In the genomic region with DNA sequence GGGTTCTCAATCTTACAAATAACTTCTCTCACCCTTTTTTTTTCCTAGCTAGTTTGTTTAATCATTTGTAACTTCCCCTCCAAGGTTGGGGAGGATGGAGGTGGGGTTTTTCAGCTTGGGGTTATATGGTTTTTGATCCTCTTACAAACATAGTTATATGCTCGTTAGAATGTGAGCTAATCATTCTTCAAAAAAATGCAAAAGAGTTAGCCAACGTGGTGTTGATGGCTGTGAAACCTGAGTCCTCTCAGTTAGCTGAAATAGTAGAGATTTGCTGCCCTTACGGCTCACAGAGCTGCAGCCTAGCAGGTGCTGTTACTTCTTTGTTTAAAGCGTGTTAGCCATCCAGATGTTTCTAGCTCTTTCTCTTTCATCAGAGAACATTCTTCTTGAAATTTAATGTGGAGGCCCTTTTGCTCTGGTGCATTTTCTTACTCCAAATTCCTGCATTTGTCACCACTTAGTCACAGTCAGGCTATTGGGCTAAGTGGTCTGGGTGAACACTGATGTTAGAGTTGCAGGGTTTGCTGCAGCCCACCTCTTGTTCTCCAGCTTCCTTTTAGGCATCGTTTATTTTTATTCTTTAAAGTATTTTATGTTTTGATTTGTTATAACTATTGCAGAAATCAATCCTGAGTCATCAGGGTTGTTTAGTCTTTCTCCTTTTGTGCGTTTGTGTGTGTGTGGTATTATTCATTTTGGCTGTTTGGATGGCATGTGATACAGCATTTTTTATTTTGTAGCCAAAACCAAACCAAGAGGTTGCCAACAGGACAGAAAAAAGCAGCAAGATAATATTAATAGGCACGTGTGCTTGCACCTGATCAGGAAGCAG, we compare ENCODE assay signal across 9 cellular contexts. TPM values are rescaled to one million over a fixed set of nuclear protein-coding genes. Genes with fewer than 3 reads are reported as not detected.
DNase-seq lines count a peak whose midpoint lies in the region; ATAC-seq, FAIRE-seq and TF ChIP-seq lines count a peak whose summit lies in the region.
"Had no signal": no experiment of that assay in that cellular context is flagged by ENCODE, and none has a peak within 500 bp of the region (broad histone marks: within the 10 kb centered on the region; RNA-seq: fewer than 3 reads in every experiment).

No MANE protein-coding gene starts in this region.

- H3K4me1 ChIP-seq in heart right ventricle: peaks cover 8 to 82% (median 64%) of the 10 kb centered on the region in 9 donors

- 56 to 60% methylated on average over 7 of the region's 7 CpGs for WGBS in heart right ventricle, 2 donors

- no peaks in the 10 kb centered on the region for H3K27me3 ChIP-seq in heart right ventricle

- H3K4me3 ChIP-seq in heart right ventricle: no peak overlapping the region

- in situ Hi-C loops in Caki2 (cut with HindIII; ENCODE audit: low pct_unique_long_range_greater_than_20kb, low sequenced_read_pairs): no loop called here

- TF ChIP-seq CTCF in heart right ventricle (IDR thresholded peaks at IDR 0.05) (no peak), D721Med (IDR thresholded peaks at IDR 0.05; ENCODE audit: insufficient read depth, missing control alignments) (no peak)

- H3K36me3 ChIP-seq in heart right ventricle: no peaks in the 10 kb centered on the region

- no peaks in the 10 kb centered on the region for H3K9me3 ChIP-seq in heart right ventricle

- no peak for FAIRE-seq in D721Med (lab: Jason Lieb, UNC)

- intact Hi-C loops in heart right ventricle (cut with DNase I): loop anchor here in 2 of 10 donors (5.0 to 10.0 kb wide), 2 partner anchors 38 to 221 kb away; no protein-coding TSS in a partner anchor

- no peak overlapping the region for H3K27ac ChIP-seq in heart right ventricle
- H3K27ac ChIP-seq: HL-60 had no signal

- DNase-seq in Caki2 (ENCODE audit: low read depth) (peak; percentile 53), fibroblast of peridontal ligament (ENCODE audit: extremely low read depth) (peak; percentile 94), NCI-H1092 (lab: John Stamatoyannopoulos, UW) (no peak), heart right ventricle (no peak), SKM-1 treated with dmso at 0.1 percent for 144 hours (lab: John Stamatoyannopoulos, UW; ENCODE audit: unreplicated experiment) (no peak), D721Med (ENCODE audit: insufficient read length, low spot score) (no peak)

- ATAC-seq in GM21367 (IDR thresholded peaks at IDR 0.05; ENCODE audit: unreplicated experiment): peak; percentile 89
- ATAC-seq in HG03558 (IDR thresholded peaks at IDR 0.05; ENCODE audit: extremely low read depth, unreplicated experiment): peak; percentile 89
- ATAC-seq in heart right ventricle: no peak

RNA-seq across cellular contexts. Expression of a gene that starts 41.1 kb away (rescaled TPM):
- 156 and 173 TPM in 2 replicates for total RNA-seq in Caki2 (2014; rRNA removed; shearing (Covaris generic); ENCODE audit: low replicate concordance)
- total RNA-seq in heart right ventricle: 100 to 1,000 TPM in 3 of 10 donors, 10 to 100 TPM in 7; 69.7 to 122 (median 78.9) TPM
- polyA plus RNA-seq in heart right ventricle: 10 to 100 TPM; 18.8 to 24.4 TPM

Comparison
In these comparisons a context has a peak if more than half of its experiments do, and no peak if none do; other contexts are left out.
1. DNase-seq: peak in Caki2 (single experiment) and fibroblast of peridontal ligament (single experiment); none in NCI-H1092 (single experiment), heart right ventricle (0 of 2), SKM-1 treated with dmso at 0.1 percent for 144 hours (single experiment) and D721Med (single experiment).
2. ATAC-seq: peak in GM21367 (single experiment) and HG03558 (single experiment); none in heart right ventricle (0 of 8).